8 cellular contexts compared by ENCODE assay signal in genomic region chr10:60282771-60283353, GRCh38.
DNase-seq lines count a peak whose midpoint lies in the region; ATAC-seq and TF ChIP-seq lines count a peak whose summit lies in the region.

No MANE protein-coding gene starts in this region.

- no peaks in the 10 kb centered on the region for H3K9me3 ChIP-seq in endocrine pancreas (ENCODE audit: control insufficient read depth, low read length)
- H3K9me3 ChIP-seq in prostate gland = no peaks in the 10 kb centered on the region

- DNase-seq in NCI-H774 (lab: John Stamatoyannopoulos, UW) (peak; percentile 76), prostate gland (ENCODE audit: low spot score) (peak; percentile 40), globus pallidus (ENCODE audit: low spot score) (no peak), NCI-H1436 treated with DMSO at 0.1 percent for 48 hours (lab: John Stamatoyannopoulos, UW) (no peak)
- no peak for DNase-seq in activated naive CD4-positive, alpha-beta T cell treated with anti-CD3 and anti-CD28 coated beads, Interleukin-2, amount 50 U/mL, for 16 hours

- ATAC-seq in GM21528 (IDR thresholded peaks at IDR 0.05; ENCODE audit: low FRiP score, unreplicated experiment) (peak; percentile 57), GM18867 (IDR thresholded peaks at IDR 0.05; ENCODE audit: unreplicated experiment) (no peak)

- intact Hi-C loops in prostate gland (cut with DNase I) = no loop called here

- H3K36me3 ChIP-seq in endocrine pancreas (ENCODE audit: control insufficient read depth, insufficient read depth, low read length) (no peaks in the 10 kb centered on the region), prostate gland (no peaks in the 10 kb centered on the region)

- H3K27me3 ChIP-seq in endocrine pancreas (ENCODE audit: control insufficient read depth, insufficient read depth, low read length) (peaks cover 4% of the 10 kb centered on the region), prostate gland (replicated peaks; ENCODE audit: insufficient read depth) (no peaks in the 10 kb centered on the region)

- 64% methylated on average over 5 of the region's 5 CpGs for WGBS in prostate gland

- no peak overlapping the region for H3K27ac ChIP-seq in prostate gland

- TF ChIP-seq CTCF in prostate gland (IDR thresholded peaks at IDR 0.05) = no peak

- TF ChIP-seq POLR2A in prostate gland (IDR thresholded peaks at IDR 0.05) = no peak

- no peak overlapping the region for H3K9ac ChIP-seq in endocrine pancreas (ENCODE audit: control insufficient read depth, insufficient read depth, low read length)

- H3K4me3 ChIP-seq in endocrine pancreas (ENCODE audit: control insufficient read depth, insufficient read depth, low read length) (peak overlapping the region; percentile 72), prostate gland (no peak overlapping the region)

- H3K4me1 ChIP-seq in endocrine pancreas (ENCODE audit: control insufficient read depth, insufficient read depth, low read length) (peaks cover 17% of the 10 kb centered on the region), prostate gland (replicated peaks) (no peaks in the 10 kb centered on the region)

Comparison
In these comparisons a context has a peak if more than half of its experiments do, and no peak if none do; other contexts are left out.
1. DNase-seq: peak in NCI-H774 (single experiment) and prostate gland (single experiment); none in globus pallidus (single experiment), NCI-H1436 treated with DMSO at 0.1 percent for 48 hours (single experiment) and activated naive CD4-positive, alpha-beta T cell treated with anti-CD3 and anti-CD28 coated beads, Interleukin-2, amount 50 U/mL, for 16 hours (single experiment).